In genomic region chr12:56528836-56529235, GRCh38 we compare ENCODE assay signal across 20 cellular contexts.
"Had no signal": no experiment of that assay in that cellular context is flagged by ENCODE, and none has a peak within 500 bp of the region (broad histone marks: within the 10 kb centered on the region; RNA-seq: fewer than 3 reads in every experiment).

No MANE protein-coding gene starts in this region.

- H3K27ac Mint-ChIP-seq: activated CD4-positive, alpha-beta T cell treated with anti-CD3 and anti-CD28 coated beads for 36 hours; activated CD8-positive, alpha-beta T cell treated with anti-CD3 and anti-CD28 coated beads, Interleukin-2, amount 10 ng/mL, durations not matched to agents 7 days and 5 days; activated naive CD4-positive, alpha-beta T cell treated with anti-CD3 and anti-CD28 coated beads for 36 hours; activated T-helper 1 cell treated with anti-CD3 and anti-CD28 coated beads, Interleukin-12 subunit alpha, Interleukin-12 subunit beta, Interleukin-2, Interleukin-4 antibody, amounts not matched to agents 30 ng/mL and 10 ng/mL and 1 ng/mL, durations not matched to agents 14 hours and 24 hours and 36 hours had no signal

- H3K36me3 ChIP-seq: ovary, vagina, WERI-Rb-1 had no signal

- H3K27ac ChIP-seq: foreskin keratinocyte, heart right ventricle, ovary, vagina, WERI-Rb-1 had no signal

- DNase-seq: activated CD4-positive, alpha-beta T cell treated with anti-CD3 and anti-CD28 coated beads for 36 hours; activated CD8-positive, alpha-beta memory T cell treated with anti-CD3 and anti-CD28 coated beads, Interleukin-2, amount 50 U/mL, for 48 hours; activated CD8-positive, alpha-beta T cell treated with anti-CD3 and anti-CD28 coated beads, Interleukin-2, amount 10 ng/mL, durations not matched to agents 7 days and 5 days; activated naive CD4-positive, alpha-beta T cell treated with anti-CD3 and anti-CD28 coated beads for 36 hours; dermis blood vessel endothelial cell; erythroblast; foreskin keratinocyte; heart right ventricle; islet precursor cell; mesenchymal stem cell; ovary; stimulated activated CD4-positive, alpha-beta T cell treated with anti-CD3 and anti-CD28 coated beads, Interleukin-12 subunit alpha, Interleukin-12 subunit beta, amount 100 ng/mL, for 4 hours; stimulated activated CD4-positive, alpha-beta T cell treated with anti-CD3 and anti-CD28 coated beads, Interleukin-2, amount 100 ng/mL, for 48 hours; stimulated activated naive CD8-positive, alpha-beta T cell treated with anti-CD3 and anti-CD28 coated beads, Interleukin-15, Interleukin-2, amounts not matched to agents 100 U/mL and 50 U/mL, for 24 hours; T-cell; WERI-Rb-1 had no signal

- H3K27me3 ChIP-seq: foreskin keratinocyte, heart right ventricle, ovary, vagina had no signal

- ATAC-seq: activated CD4-positive, alpha-beta T cell treated with anti-CD3 and anti-CD28 coated beads for 36 hours; activated CD8-positive, alpha-beta T cell treated with anti-CD3 and anti-CD28 coated beads, Interleukin-2, amount 10 ng/mL, durations not matched to agents 7 days and 5 days; foreskin keratinocyte; heart right ventricle; left lobe of liver; stimulated activated naive CD8-positive, alpha-beta T cell treated with anti-CD3 and anti-CD28 coated beads, Interleukin-15, Interleukin-2, amounts not matched to agents 100 U/mL and 50 U/mL, for 24 hours; T-cell had no signal

- H3K9me3 ChIP-seq: heart right ventricle, ovary, vagina had no signal

- H3K27me3 Mint-ChIP-seq: activated CD4-positive, alpha-beta T cell treated with anti-CD3 and anti-CD28 coated beads for 36 hours; central memory CD8-positive, alpha-beta T cell; T-cell had no signal

- H3K4me3 ChIP-seq: heart right ventricle, ovary, vagina had no signal

- H3K4me1 Mint-ChIP-seq: activated CD4-positive, alpha-beta T cell treated with anti-CD3 and anti-CD28 coated beads for 36 hours; central memory CD8-positive, alpha-beta T cell; T-cell had no signal

- H3K4me3 Mint-ChIP-seq: activated CD4-positive, alpha-beta T cell treated with anti-CD3 and anti-CD28 coated beads for 36 hours; activated CD8-positive, alpha-beta T cell treated with anti-CD3 and anti-CD28 coated beads, Interleukin-2, amount 10 ng/mL, durations not matched to agents 7 days and 5 days; activated naive CD4-positive, alpha-beta T cell treated with anti-CD3 and anti-CD28 coated beads for 36 hours; activated T-helper 1 cell treated with anti-CD3 and anti-CD28 coated beads, Interleukin-12 subunit alpha, Interleukin-12 subunit beta, Interleukin-2, Interleukin-4 antibody, amounts not matched to agents 30 ng/mL and 10 ng/mL and 1 ng/mL, durations not matched to agents 14 hours and 24 hours and 36 hours; central memory CD8-positive, alpha-beta T cell; T-cell had no signal

- H3K36me3 Mint-ChIP-seq: T-cell had no signal

- H3K9me3 Mint-ChIP-seq: activated naive CD4-positive, alpha-beta T cell treated with anti-CD3 and anti-CD28 coated beads for 36 hours; activated T-helper 1 cell treated with anti-CD3 and anti-CD28 coated beads, Interleukin-12 subunit alpha, Interleukin-12 subunit beta, Interleukin-2, Interleukin-4 antibody, amounts not matched to agents 30 ng/mL and 10 ng/mL and 1 ng/mL, durations not matched to agents 14 hours and 24 hours and 36 hours; central memory CD8-positive, alpha-beta T cell; T-cell had no signal
